Comparison of ENCODE assay signal across 30 cellular contexts in genomic region chr3:172680684-172681083, GRCh38. TPM values are rescaled to one million over a fixed set of nuclear protein-coding genes. Genes with fewer than 3 reads are reported as not detected.
A peak's percentile ranks its signal among the peaks of the same experiment; 100 is the strongest.
DNase-seq lines count a peak whose midpoint lies in the region; ATAC-seq and TF ChIP-seq lines count a peak whose summit lies in the region.
"Had no signal": no experiment of that assay in that cellular context is flagged by ENCODE, and none has a peak within 500 bp of the region (broad histone marks: within the 10 kb centered on the region; RNA-seq: fewer than 3 reads in every experiment).

No MANE protein-coding gene starts in this region.

- H3K14ac ChIP-seq in mesenchymal stem cell (ENCODE audit: low read length in 2 of 2), result no peak overlapping the region

- H3K27me3 Mint-ChIP-seq in chondrocyte (ENCODE audit: low read depth) (no peaks in the 10 kb centered on the region), Calu3 (ENCODE audit: unreplicated experiment) (no peaks in the 10 kb centered on the region)
- H3K27me3 Mint-ChIP-seq: activated T-cell treated with anti-CD3 and anti-CD28 coated beads, Interleukin-2, amount 50 U/mL, for 24 hours; CD8-positive, alpha-beta memory T cell; naive thymus-derived CD4-positive, alpha-beta T cell had no signal

- no peak overlapping the region for H2BK120ac ChIP-seq in mesenchymal stem cell (ENCODE audit: low read depth, low read length)

- H3K4me3 ChIP-seq in mesenchymal stem cell (ENCODE audit: insufficient read depth in 1 of 2, low read depth in 1 of 2, low read length in 2 of 2), result no peak overlapping the region
- H3K4me3 ChIP-seq: esophagus squamous epithelium, spleen, thoracic aorta had no signal

- H3K9me3 ChIP-seq in mesenchymal stem cell (ENCODE audit: control insufficient read depth, low read length), result no peaks in the 10 kb centered on the region
- H3K9me3 ChIP-seq: esophagus squamous epithelium, spleen, thoracic aorta had no signal

- H3K36me3 ChIP-seq in mesenchymal stem cell (ENCODE audit: control insufficient read depth in 1 of 2, insufficient read depth in 2 of 2, low read depth in 1 of 2, low read length in 2 of 2), result no peaks in the 10 kb centered on the region
- H3K36me3 ChIP-seq: esophagus squamous epithelium, spleen, thoracic aorta had no signal

- H4K8ac ChIP-seq in mesenchymal stem cell (ENCODE audit: low read length), result no peak overlapping the region

- H2BK5ac ChIP-seq in mesenchymal stem cell (ENCODE audit: low read depth, low read length, poor library complexity, severe bottlenecking), result no peak overlapping the region

- no peak overlapping the region for H3K9ac ChIP-seq in mesenchymal stem cell (ENCODE audit: low read length)

- BruUV-seq in Calu3 (replicated peaks; lab: Mats Ljungman, UMichigan), result no TSS peak

- peaks cover 5% of the 10 kb centered on the region for H3K4me1 ChIP-seq in mesenchymal stem cell (ENCODE audit: control insufficient read depth, insufficient read depth, low read depth, low read length)

- intact Hi-C loops in Calu3 (cut with micrococcal nuclease; ENCODE audit: unreplicated experiment), result no loop called here

- 93% methylated on average over 7 of the region's 7 CpGs for WGBS in mesenchymal stem cell

- H3K4me1 Mint-ChIP-seq in chondrocyte (ENCODE audit: low read depth) (peaks cover 29% of the 10 kb centered on the region), Calu3 (ENCODE audit: low read depth, unreplicated experiment) (peaks cover 51% of the 10 kb centered on the region)

- H3K27me3 ChIP-seq in mesenchymal stem cell (ENCODE audit: control insufficient read depth in 1 of 2, insufficient read depth in 1 of 2, low read length in 2 of 2), result no peaks in the 10 kb centered on the region
- H3K27me3 ChIP-seq: esophagus squamous epithelium, spleen had no signal

- CTCF ChIA-PET in Calu3 (lab: Charles Lee), result interaction anchor here (0.6 kb wide), 1 partner anchor 68 kb away, joined by 3 read pairs; no protein-coding TSS in a partner anchor

- DNase-seq in EH (ENCODE audit: low read depth) (peak; percentile 67), NCI-H226 (peak; percentile 34), chondrocyte (ENCODE audit: low spot score) (peak; percentile 33), myocyte (ENCODE audit: low read depth) (peak; percentile 59), activated gamma-delta T cell (lab: John Stamatoyannopoulos, UW) (no peak), mesenchymal stem cell (no peak), Calu3 (no peak)
- DNase-seq: activated CD4-positive, alpha-beta T cell treated with anti-CD3 and anti-CD28 coated beads for 1 hour; activated naive CD4-positive, alpha-beta T cell treated with anti-CD3 and anti-CD28 coated beads for 36 hours; activated T-cell treated with anti-CD3 and anti-CD28 coated beads, Interleukin-2, amount 50 U/mL, for 24 hours; AML-193; aorta; CD8-positive, alpha-beta memory T cell; DMS79 treated with DMSO at 0.1 percent for 48 hours; effector CD8-positive, alpha-beta T cell; esophagus squamous epithelium; glutamatergic neuron; kidney glomerular epithelial cell; MM.1S; naive thymus-derived CD4-positive, alpha-beta T cell; NCI-H146; NCI-H526; retina; RPMI8226; spleen; stimulated activated CD4-positive, alpha-beta T cell treated with anti-CD3 and anti-CD28 coated beads, Interleukin-4, amount 100 ng/mL, for 1 hour; stimulated activated naive CD4-positive, alpha-beta T cell treated with Interleukin-2 at 50 U/mL for 16 hours; SW 1271 had no signal

- H3K4me2 ChIP-seq in mesenchymal stem cell (ENCODE audit: low read length, poor library complexity, severe bottlenecking), result no peak overlapping the region

- no peak overlapping the region for H2AFZ ChIP-seq in mesenchymal stem cell (ENCODE audit: low read depth, low read length)

- H2BK15ac ChIP-seq in mesenchymal stem cell (ENCODE audit: low read depth, poor library complexity, severe bottlenecking), result no peak overlapping the region

- no peaks in the 10 kb centered on the region for H3K36me3 Mint-ChIP-seq in chondrocyte (ENCODE audit: low read depth)
- H3K36me3 Mint-ChIP-seq in Calu3 (ENCODE audit: insufficient read depth, unreplicated experiment), result peaks cover 6% of the 10 kb centered on the region

- no peaks in the 10 kb centered on the region for H3K9me3 Mint-ChIP-seq in chondrocyte (ENCODE audit: low read depth)
- H3K9me3 Mint-ChIP-seq in Calu3 (ENCODE audit: low read depth, unreplicated experiment), result peaks cover 5% of the 10 kb centered on the region
- H3K9me3 Mint-ChIP-seq: activated naive CD4-positive, alpha-beta T cell treated with anti-CD3 and anti-CD28 coated beads for 36 hours; activated T-cell treated with anti-CD3 and anti-CD28 coated beads, Interleukin-2, amount 50 U/mL, for 24 hours had no signal

- TF ChIP-seq CTCF in chondrocyte (IDR thresholded peaks at IDR 0.05) (no peak), Calu3 (IDR thresholded peaks at IDR 0.05; ENCODE audit: unreplicated experiment) (no peak)

- H3K27ac ChIP-seq in mesenchymal stem cell (ENCODE audit: low read length, poor library complexity, severe bottlenecking), result no peak overlapping the region
- H3K27ac ChIP-seq: spleen, thoracic aorta had no signal

- no peak overlapping the region for H2AK5ac ChIP-seq in mesenchymal stem cell (ENCODE audit: low read length, severe bottlenecking)

- H2BK12ac ChIP-seq in mesenchymal stem cell (ENCODE audit: low read length in 2 of 2), result no peak overlapping the region

- no peak for ATAC-seq in HG02610 (IDR thresholded peaks at IDR 0.05; ENCODE audit: unreplicated experiment)
- ATAC-seq: naive thymus-derived CD4-positive, alpha-beta T cell had no signal

- H3K79me1 ChIP-seq in mesenchymal stem cell (replicated peaks; ENCODE audit: low read length, poor library complexity, severe bottlenecking), result peaks cover 31% of the 10 kb centered on the region

- no peak overlapping the region for H3K4ac ChIP-seq in mesenchymal stem cell (ENCODE audit: low read depth in 1 of 2, low read length in 2 of 2)

- H3K27ac Mint-ChIP-seq in chondrocyte (ENCODE audit: unreplicated experiment), result no peak overlapping the region
- H3K27ac Mint-ChIP-seq in Calu3 (ENCODE audit: unreplicated experiment), result no peak overlapping the region
- H3K27ac Mint-ChIP-seq: activated naive CD4-positive, alpha-beta T cell treated with anti-CD3 and anti-CD28 coated beads for 36 hours; activated T-cell treated with anti-CD3 and anti-CD28 coated beads, Interleukin-2, amount 50 U/mL, for 24 hours; naive thymus-derived CD4-positive, alpha-beta T cell had no signal

- H3K4me3 Mint-ChIP-seq in chondrocyte (ENCODE audit: unreplicated experiment), result no peak overlapping the region
- H3K4me3 Mint-ChIP-seq in Calu3 (ENCODE audit: low read depth, unreplicated experiment), result no peak overlapping the region
- H3K4me3 Mint-ChIP-seq: activated naive CD4-positive, alpha-beta T cell treated with anti-CD3 and anti-CD28 coated beads for 36 hours; activated T-cell treated with anti-CD3 and anti-CD28 coated beads, Interleukin-2, amount 50 U/mL, for 24 hours; CD8-positive, alpha-beta memory T cell; naive thymus-derived CD4-positive, alpha-beta T cell had no signal

- no peak overlapping the region for H3K18ac ChIP-seq in mesenchymal stem cell (ENCODE audit: low read depth in 1 of 2, low read length in 2 of 2)

- H4K91ac ChIP-seq in mesenchymal stem cell (ENCODE audit: low read length), result no peak overlapping the region

- H3K23ac ChIP-seq in mesenchymal stem cell (ENCODE audit: low read length in 2 of 2), result no peak overlapping the region

RNA-seq across cellular contexts. Expression of gene NCEH1, which starts 30.2 kb away (rescaled TPM):
- 6.5 to 7.1 TPM (median 6.7 TPM) in 3 replicates for total RNA-seq in chondrocyte
- 14.1 and 25.8 TPM in 2 replicates for total RNA-seq in myocyte
- polyA plus RNA-seq in myocyte (2012), result 6.5 TPM
- polyA plus RNA-seq in mesenchymal stem cell (2013, experiment 1 of 2), result 13.5 TPM
- 13.3 TPM for polyA plus RNA-seq in mesenchymal stem cell (2013, experiment 2 of 2)
- total RNA-seq in Calu3 (2022), result 159 and 163 TPM in 2 replicates

Comparison
In these comparisons a context has a peak if more than half of its experiments do, and no peak if none do; other contexts are left out.
1. DNase-seq: peak in EH (single experiment), NCI-H226 (single experiment), chondrocyte (single experiment) and myocyte (single experiment); none in activated gamma-delta T cell (single experiment), mesenchymal stem cell (single experiment) and Calu3 (single experiment).